ENCODE assay signal across 8 cellular contexts in genomic region chr17:49260011-49260921, GRCh38. TPM values are rescaled to one million over a fixed set of nuclear protein-coding genes. Genes with fewer than 3 reads are reported as not detected.
DNase-seq lines count a peak whose midpoint lies in the region; ATAC-seq lines count a peak whose summit lies in the region.

No MANE protein-coding gene starts in this region.

- DNase-seq in NOMO-1 treated with DMSO at 0.1 percent for 48 hours (lab: John Stamatoyannopoulos, UW; ENCODE audit: unreplicated experiment) (peak; percentile 78), activated T-cell treated with anti-CD3 and anti-CD28 coated beads for 1 hour (ENCODE audit: low read depth) (peak; percentile 20), epithelial cell of prostate (ENCODE audit: low read depth, low spot score) (peak; percentile 34)
- DNase-seq in stimulated activated CD8-positive, alpha-beta memory T cell treated with anti-CD3 and anti-CD28 coated beads, Interleukin-2, amount 100 ng/mL, for 1 hour (ENCODE audit: low read depth in 2 of 2), result peak; percentile 2 to 14

- H3K4me1 ChIP-seq in mononuclear cell (ENCODE audit: insufficient read depth, low read length), result peaks cover 18% of the 10 kb centered on the region

- ATAC-seq in GM19372 (IDR thresholded peaks at IDR 0.05; ENCODE audit: low read depth, unreplicated experiment) (peak; percentile 51), GM21723 (IDR thresholded peaks at IDR 0.05; ENCODE audit: unreplicated experiment) (no peak), HG03342 (IDR thresholded peaks at IDR 0.05; ENCODE audit: unreplicated experiment) (no peak)

- H3K27me3 ChIP-seq in mononuclear cell (ENCODE audit: insufficient read depth, low read length), result no peaks in the 10 kb centered on the region

- H3K4me3 ChIP-seq in mononuclear cell (ENCODE audit: low read length), result peak overlapping the region; percentile 46

- H3K27ac ChIP-seq in epithelial cell of prostate, result peak overlapping the region; percentile 69

- no peaks in the 10 kb centered on the region for H3K9me3 ChIP-seq in mononuclear cell (ENCODE audit: low read depth, low read length)

RNA-seq across cellular contexts. Expression of gene PHOSPHO1, which starts 29.7 kb away (rescaled TPM):
- total RNA-seq in mononuclear cell, result 0.21 TPM

RNA-seq across cellular contexts. Expression of gene ABI3, which starts 49.8 kb away (rescaled TPM):
- total RNA-seq in mononuclear cell, result 6.3 TPM

RNA-seq across cellular contexts. Expression of gene GNGT2, which starts 49.9 kb away (rescaled TPM):
- 3.3 TPM for total RNA-seq in mononuclear cell

Comparison
In these comparisons a context has a peak if more than half of its experiments do, and no peak if none do; other contexts are left out.
1. DNase-seq: peak in every context shown above with its lines; median percentile 78 in NOMO-1 treated with DMSO at 0.1 percent for 48 hours; 34 in epithelial cell of prostate; 20 in activated T-cell treated with anti-CD3 and anti-CD28 coated beads for 1 hour; 8 in stimulated activated CD8-positive, alpha-beta memory T cell treated with anti-CD3 and anti-CD28 coated beads, Interleukin-2, amount 100 ng/mL, for 1 hour.